Comparison of ENCODE assay signal across 17 cellular contexts in genomic region chr11:74710291-74710938, GRCh38. TPM values are rescaled to one million over a fixed set of nuclear protein-coding genes. Genes with fewer than 3 reads are reported as not detected.
DNase-seq lines count a peak whose midpoint lies in the region; ATAC-seq and TF ChIP-seq lines count a peak whose summit lies in the region.
"Had no signal": no experiment of that assay in that cellular context is flagged by ENCODE, and none has a peak within 500 bp of the region (broad histone marks: within the 10 kb centered on the region; RNA-seq: fewer than 3 reads in every experiment).

No MANE protein-coding gene starts in this region.

- H3K9me3 ChIP-seq in Panc1 (ENCODE audit: control insufficient read depth, insufficient read depth, low read depth, low read length) (no peaks in the 10 kb centered on the region), ectodermal cell (ENCODE audit: control insufficient read depth, low read length) (no peaks in the 10 kb centered on the region), smooth muscle cell (replicated peaks; ENCODE audit: low read depth) (no peaks in the 10 kb centered on the region), PC-9 (ENCODE audit: insufficient read depth, low read depth) (no peaks in the 10 kb centered on the region)
- H3K9me3 ChIP-seq: stomach had no signal

- H2AFZ ChIP-seq in smooth muscle cell (ENCODE audit: low read depth) (no peak overlapping the region), PC-9 (no peak overlapping the region)

- TF ChIP-seq CTCF in Panc1 (IDR thresholded peaks at IDR 0.05) (no peak), smooth muscle cell (IDR thresholded peaks at IDR 0.05; ENCODE audit: borderline replicate concordance, insufficient read depth, poor library complexity, severe bottlenecking) (no peak), PC-9 (conservative IDR thresholded peaks at IDR 0.05) (no peak)

- H4K20me1 ChIP-seq in smooth muscle cell (ENCODE audit: low read depth) = no peaks in the 10 kb centered on the region
- no peaks in the 10 kb centered on the region for H4K20me1 ChIP-seq in PC-9 (ENCODE audit: insufficient read depth)

- CTCF ChIA-PET in Panc1 (lab: Charles Lee) = interaction anchor here (0.5 to 2.2 kb wide), 4 partner anchors 8 to 40 kb away, joined by 3 to 8 read pairs (median 5); no protein-coding TSS in a partner anchor
- CTCF ChIA-PET in PC-9 (lab: Charles Lee) = no interaction called here

- H3K9me2 ChIP-seq in PC-9 (ENCODE audit: insufficient read depth) = no peaks in the 10 kb centered on the region

- BruUV-seq in Panc1 (replicated peaks; lab: Mats Ljungman, UMichigan) (no TSS peak), PC-9 (replicated peaks; lab: Mats Ljungman, UMichigan) (no TSS peak)

- in situ Hi-C loops in Panc1 (cut with HindIII; ENCODE audit: low pct_unique_long_range_greater_than_20kb, low sequenced_read_pairs) = no loop called here

- 69 to 72% methylated on average over 8 of the region's 8 CpGs for WGBS in ectodermal cell, 2 experiments
- WGBS in smooth muscle cell (ENCODE audit: low lambda C conversion rate) = 55% methylated on average over 8 of the region's 8 CpGs

- POLR2A ChIA-PET in Panc1 (lab: Charles Lee) (no interaction called here), PC-9 (lab: Charles Lee; ENCODE audit: unreplicated experiment) (interaction anchor here (0.7 kb wide), 1 partner anchor 47 kb away, joined by 3 read pairs; no protein-coding TSS in a partner anchor)

- H3K27ac ChIP-seq in Panc1 (ENCODE audit: low read length) (no peak overlapping the region), ectodermal cell (ENCODE audit: insufficient read depth, low read depth, low read length, poor library complexity, severe bottlenecking) (peak overlapping the region; percentile 20), smooth muscle cell (ENCODE audit: low read depth) (peak overlapping the region; percentile 27), PC-9 (no peak overlapping the region)

- no peaks in the 10 kb centered on the region for H3K4me1 ChIP-seq in Panc1 (ENCODE audit: control insufficient read depth, insufficient read depth, low read length)
- peaks cover 8% of the 10 kb centered on the region for H3K4me1 ChIP-seq in ectodermal cell (ENCODE audit: control insufficient read depth, insufficient read depth, low read length)
- peaks cover 8% of the 10 kb centered on the region for H3K4me1 ChIP-seq in smooth muscle cell (ENCODE audit: low read depth)
- no peaks in the 10 kb centered on the region for H3K4me1 ChIP-seq in PC-9 (replicated peaks; ENCODE audit: insufficient read depth)
- H3K4me1 ChIP-seq: stomach had no signal

- H3K4me3 ChIP-seq in Panc1 (ENCODE audit: low read depth in 2 of 2, low read length in 2 of 2) (no peak overlapping the region), ectodermal cell (ENCODE audit: insufficient read depth, low read depth, low read length) (no peak overlapping the region), smooth muscle cell (no peak overlapping the region), PC-9 (no peak overlapping the region)
- H3K4me3 ChIP-seq: stomach had no signal

- no peaks in the 10 kb centered on the region for H3K27me3 ChIP-seq in Panc1 (ENCODE audit: control insufficient read depth, insufficient read depth, low read length)
- H3K27me3 ChIP-seq in ectodermal cell (ENCODE audit: control insufficient read depth, insufficient read depth, low read length, poor library complexity, severe bottlenecking) = no peaks in the 10 kb centered on the region
- H3K27me3 ChIP-seq in smooth muscle cell (ENCODE audit: low read depth) = no peaks in the 10 kb centered on the region
- H3K27me3 ChIP-seq in PC-9 (ENCODE audit: insufficient read depth, low read depth) = no peaks in the 10 kb centered on the region
- H3K27me3 ChIP-seq: stomach had no signal

- H3F3A ChIP-seq in smooth muscle cell (ENCODE audit: low read depth) (no peaks in the 10 kb centered on the region), PC-9 (ENCODE audit: insufficient read depth, low read depth) (no peaks in the 10 kb centered on the region)

- peak; percentile 31; the same call in 1 of the 2 replicates for ATAC-seq in Panc1
- ATAC-seq in HG03521 (IDR thresholded peaks at IDR 0.05; ENCODE audit: unreplicated experiment) = no peak
- ATAC-seq in HG03432 (IDR thresholded peaks at IDR 0.05; ENCODE audit: unreplicated experiment) = no peak
- no peak for ATAC-seq in HG02763 (IDR thresholded peaks at IDR 0.05; ENCODE audit: unreplicated experiment)

- H3K4me2 ChIP-seq in smooth muscle cell (no peak overlapping the region), PC-9 (no peak overlapping the region)

- H3K9ac ChIP-seq in smooth muscle cell (ENCODE audit: low read depth) = no peak overlapping the region

- H3K79me2 ChIP-seq in smooth muscle cell (ENCODE audit: low read depth) (no peaks in the 10 kb centered on the region), PC-9 (ENCODE audit: low read depth) (no peaks in the 10 kb centered on the region)

- H3K36me3 ChIP-seq in Panc1 (ENCODE audit: control insufficient read depth, insufficient read depth, low read length) = no peaks in the 10 kb centered on the region
- no peaks in the 10 kb centered on the region for H3K36me3 ChIP-seq in ectodermal cell (ENCODE audit: control insufficient read depth, insufficient read depth, low read length)
- H3K36me3 ChIP-seq in smooth muscle cell (ENCODE audit: low read depth) = no peaks in the 10 kb centered on the region
- no peaks in the 10 kb centered on the region for H3K36me3 ChIP-seq in PC-9 (ENCODE audit: low read depth)

- intact Hi-C loops in Panc1 (cut with micrococcal nuclease; ENCODE audit: unreplicated experiment) = no loop called here
- intact Hi-C loops in PC-9 (cut with micrococcal nuclease; ENCODE audit: unreplicated experiment) = no loop called here

- DNase-seq in Panc1 (ENCODE audit: low read depth, low spot score) (no peak), iris pigment epithelial cell (ENCODE audit: low read depth) (peak; percentile 68), smooth muscle cell (lab: John Stamatoyannopoulos, UW; ENCODE audit: unreplicated experiment) (no peak), PC-9 (no peak)
- DNase-seq: CD8-positive, alpha-beta memory T cell; MM.1S; NCI-H2081; NCI-H69; SIG-M5; stomach had no signal

RNA-seq across cellular contexts. Expression of gene CHRDL2, which starts 20.8 kb away (rescaled TPM):
- 0.15 TPM for total RNA-seq in Panc1 (2021; ENCODE audit: unreplicated experiment)
- 0.34 TPM for polyA plus RNA-seq in Panc1 (2012; ENCODE audit: insufficient read length)
- polyA plus RNA-seq in ectodermal cell (2013, experiment 1 of 4) = not detected
- 0.55 TPM for polyA plus RNA-seq in ectodermal cell (2013, experiment 2 of 4)
- 1.1 TPM for polyA plus RNA-seq in ectodermal cell (2013, experiment 3 of 4)
- 0.36 TPM for polyA plus RNA-seq in ectodermal cell (2013, experiment 4 of 4)
- 7.3 and 13.8 TPM in 2 replicates for total RNA-seq in smooth muscle cell
- 71.4 and 98.6 TPM in 2 replicates for polyA plus RNA-seq in smooth muscle cell
- not detected in 2 replicates for total RNA-seq in PC-9 (2021)
- total RNA-seq: CD8-positive, alpha-beta memory T cell; cerebellum; H4; HT-29 had no signal
- polyA plus RNA-seq: CD8-positive, alpha-beta memory T cell had no signal

RNA-seq across cellular contexts. Expression of gene RNF169, which starts 38.2 kb away (rescaled TPM):
- 23.6 TPM for total RNA-seq in Panc1 (2021; ENCODE audit: unreplicated experiment)
- polyA plus RNA-seq in Panc1 (2012; ENCODE audit: insufficient read length) = 11.1 TPM
- 12.4 TPM for polyA plus RNA-seq in ectodermal cell (2013, experiment 1 of 4)
- 10.6 TPM for polyA plus RNA-seq in ectodermal cell (2013, experiment 2 of 4)
- 8.6 TPM for polyA plus RNA-seq in ectodermal cell (2013, experiment 3 of 4)
- 9.3 TPM for polyA plus RNA-seq in ectodermal cell (2013, experiment 4 of 4)
- 13.6 and 17.6 TPM in 2 replicates for total RNA-seq in smooth muscle cell
- polyA plus RNA-seq in smooth muscle cell = 2.2 and 3.2 TPM in 2 replicates
- total RNA-seq in PC-9 (2021) = 30.8 and 36.5 TPM in 2 replicates

Comparison
In these comparisons a context has a peak if more than half of its experiments do, and no peak if none do; other contexts are left out.
1. H3K27ac ChIP-seq: peak in ectodermal cell (single experiment) and smooth muscle cell (single experiment); none in Panc1 (single experiment) and PC-9 (single experiment).